Comparison of ENCODE assay signal across 1 cellular context in genomic region chr2:212892193-212892592, GRCh38.
TF ChIP-seq lines count a peak whose summit lies in the region.

No MANE protein-coding gene starts in this region.

TF ChIP-seq in HEK293, 187 proteins besides CTCF, POLR2A, EP300 and RAD21 (continued from another document):
- no peak for TF ChIP-seq ZSCAN4 (tag by site-specific recombination; IDR thresholded peaks at IDR 0.05)
- TF ChIP-seq ZNF266 (tag by site-specific recombination; IDR thresholded peaks at IDR 0.05; ENCODE audit: low read depth), result no peak
- no peak for TF ChIP-seq ZNF571 (tag by site-specific recombination; IDR thresholded peaks at IDR 0.05)
- no peak for TF ChIP-seq ZBTB26 (tag by site-specific recombination; optimal IDR thresholded peaks at IDR 0.05)
- no peak for TF ChIP-seq ZEB2 (tag by site-specific recombination; IDR thresholded peaks at IDR 0.05)
- TF ChIP-seq ZNF654 (tag by site-specific recombination; IDR thresholded peaks at IDR 0.05; ENCODE audit: low read depth), result peak; percentile 10; the same call in 1 of the 2 replicates
- TF ChIP-seq ZNF529 (tag by site-specific recombination; IDR thresholded peaks at IDR 0.05; ENCODE audit: insufficient replicate concordance), result no peak
- peak; percentile 70 for TF ChIP-seq ZNF660 (tag by site-specific recombination; IDR thresholded peaks at IDR 0.05)
- TF ChIP-seq ZNF239 (tag by site-specific recombination; IDR thresholded peaks at IDR 0.05), result no peak
- TF ChIP-seq PRDM4 (tag by site-specific recombination; IDR thresholded peaks at IDR 0.05), result no peak
- no peak for TF ChIP-seq ZNF549 (tag by site-specific recombination; IDR thresholded peaks at IDR 0.05)
- no peak for TF ChIP-seq ZNF664 (tag by site-specific recombination; IDR thresholded peaks at IDR 0.05)
- no peak for TF ChIP-seq ZFHX2 (tag by site-specific recombination; conservative IDR thresholded peaks at IDR 0.05)
- no peak for TF ChIP-seq EGR2 (tag by site-specific recombination; IDR thresholded peaks at IDR 0.05; ENCODE audit: low read depth)
- no peak for TF ChIP-seq ZSCAN5A (tag by site-specific recombination; IDR thresholded peaks at IDR 0.05)
